13 cellular contexts compared by ENCODE assay signal in genomic region chr12:71872999-71873398, GRCh38. TPM values are rescaled to one million over a fixed set of nuclear protein-coding genes. Genes with fewer than 3 reads are reported as not detected.
DNase-seq lines count a peak whose midpoint lies in the region; ATAC-seq, FAIRE-seq and TF ChIP-seq lines count a peak whose summit lies in the region.
"Had no signal": no experiment of that assay in that cellular context is flagged by ENCODE, and none has a peak within 500 bp of the region (broad histone marks: within the 10 kb centered on the region; RNA-seq: fewer than 3 reads in every experiment).

No MANE protein-coding gene starts in this region.

- H3K4me3 Mint-ChIP-seq in chondrocyte (ENCODE audit: unreplicated experiment): no peak overlapping the region
- H3K4me3 Mint-ChIP-seq: IgD-negative memory B cell had no signal

- TF ChIP-seq CTCF in D721Med (IDR thresholded peaks at IDR 0.05; ENCODE audit: insufficient read depth, missing control alignments): no peak
- no peak for TF ChIP-seq CTCF in chondrocyte (IDR thresholded peaks at IDR 0.05)

- H3K9me3 Mint-ChIP-seq in chondrocyte (ENCODE audit: low read depth): no peaks in the 10 kb centered on the region
- H3K9me3 Mint-ChIP-seq: IgD-negative memory B cell had no signal

- FAIRE-seq in D721Med (lab: Jason Lieb, UNC) (peak; percentile 81), GM18507 (lab: Jason Lieb, UNC) (peak; percentile 41)
- FAIRE-seq: A549, GM12878, H1 had no signal

- H3K27me3 Mint-ChIP-seq in chondrocyte (ENCODE audit: low read depth): no peaks in the 10 kb centered on the region
- H3K27me3 Mint-ChIP-seq: CD4-positive, CD25-positive, alpha-beta regulatory T cell; IgD-negative memory B cell had no signal

- peaks cover 10% of the 10 kb centered on the region for H3K36me3 Mint-ChIP-seq in chondrocyte (ENCODE audit: low read depth)

- DNase-seq in D721Med (ENCODE audit: insufficient read length, low spot score) (no peak), GM18507 (ENCODE audit: extremely low spot score, insufficient read length, low read depth) (no peak), chondrocyte (ENCODE audit: low spot score) (no peak), medulla oblongata (ENCODE audit: extremely low spot score) (no peak)
- DNase-seq: AML-193; CD4-positive, CD25-positive, alpha-beta regulatory T cell; DMS 273 treated with DMSO at 0.1 percent for 48 hours had no signal

- no peak for ATAC-seq in HG03354 (IDR thresholded peaks at IDR 0.05; ENCODE audit: poor library complexity, severe bottlenecking, unreplicated experiment)
- ATAC-seq in GM21723 (IDR thresholded peaks at IDR 0.05; ENCODE audit: unreplicated experiment): no peak
- ATAC-seq: A549, GM12878 had no signal

- peak overlapping the region; percentile 5 for H3K27ac Mint-ChIP-seq in chondrocyte (ENCODE audit: unreplicated experiment)
- H3K27ac Mint-ChIP-seq: IgD-negative memory B cell had no signal

- peaks cover 44% of the 10 kb centered on the region for H3K4me1 Mint-ChIP-seq in chondrocyte (ENCODE audit: low read depth)

RNA-seq across cellular contexts. Expression of gene TBC1D15, which starts 33.4 kb away (rescaled TPM):
- 31.3 to 40.2 TPM (median 36.1 TPM) in 3 replicates for total RNA-seq in chondrocyte
